ENCODE assay signal across 28 cellular contexts in the genomic region with DNA sequence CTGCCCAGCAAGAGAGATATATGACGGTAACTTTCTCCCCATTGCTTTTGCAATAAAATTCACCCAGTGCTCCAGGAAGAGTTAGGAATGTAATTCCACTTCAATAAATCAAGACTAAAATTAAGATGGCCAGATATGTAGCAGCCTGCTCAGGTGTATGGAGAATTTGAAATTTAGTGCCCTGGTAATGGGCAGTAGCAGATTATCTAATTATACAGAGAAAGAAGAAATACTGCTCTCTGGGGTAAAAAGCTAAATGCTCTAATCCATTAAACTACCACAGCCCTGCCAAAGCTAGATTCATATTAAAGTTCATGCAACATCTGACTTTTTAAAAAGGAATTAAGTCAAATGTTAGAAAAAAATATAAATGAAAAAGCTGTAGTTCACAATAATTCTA.
"Had no signal": no experiment of that assay in that cellular context is flagged by ENCODE, and none has a peak within 500 bp of the region (broad histone marks: within the 10 kb centered on the region; RNA-seq: fewer than 3 reads in every experiment).

No MANE protein-coding gene starts in this region.

- DNase-seq: activated CD4-positive, alpha-beta memory T cell treated with anti-CD3 and anti-CD28 coated beads for 36 hours; activated CD4-positive, alpha-beta T cell treated with anti-CD3 and anti-CD28 coated beads for 36 hours; activated CD4-positive, alpha-beta T cell treated with anti-CD3 and anti-CD28 coated beads, Interleukin-2, amount 10 ng/mL, durations not matched to agents 24 days and 14 days; activated CD4-positive, CD25-positive, alpha-beta regulatory T cell; activated CD4-positive, CD25-positive, alpha-beta regulatory T cell treated with anti-CD3 and anti-CD28 coated beads, Interleukin-2, amount 50 U/mL, for 72 hours; activated CD8-positive, alpha-beta memory T cell treated with anti-CD3 and anti-CD28 coated beads, Interleukin-2, amount 50 U/mL, for 48 hours; activated gamma-delta T cell; activated naive CD4-positive, alpha-beta T cell treated with anti-CD3 and anti-CD28 coated beads, Interleukin-2, amount 50 U/mL, for 16 hours; activated naive CD4-positive, alpha-beta T cell treated with Interleukin-2 at 50 U/mL for 16 hours; activated T-cell treated with anti-CD3 and anti-CD28 coated beads for 4 hours; activated T-cell treated with anti-CD3 and anti-CD28 coated beads, Interleukin-2, amount 50 U/mL, for 24 hours; activated T-cell treated with anti-CD3 and anti-CD28 coated beads, Interleukin-2, amount 50 U/mL, for 72 hours; amniotic stem cell; anterior cingulate cortex; body of pancreas; caudate nucleus; cortex of kidney; dermis blood vessel endothelial cell; effector CD4-positive, alpha-beta T cell; effector memory CD8-positive, alpha-beta T cell; erythroblast; foreskin keratinocyte; gastrocnemius medialis; glutamatergic neuron; heart left ventricle; T-helper 2 cell had no signal

- H3K9me3 ChIP-seq: body of pancreas, esophagus muscularis mucosa, gastrocnemius medialis, heart left ventricle had no signal

- H3K36me3 ChIP-seq: esophagus muscularis mucosa, gastrocnemius medialis, heart left ventricle had no signal

- H3K4me1 ChIP-seq: foreskin keratinocyte had no signal

- H3K27ac ChIP-seq: body of pancreas, esophagus muscularis mucosa, foreskin keratinocyte, gastrocnemius medialis, heart left ventricle had no signal

- H3K27ac Mint-ChIP-seq: activated CD4-positive, alpha-beta memory T cell treated with anti-CD3 and anti-CD28 coated beads for 36 hours; activated CD4-positive, alpha-beta T cell treated with anti-CD3 and anti-CD28 coated beads for 36 hours; activated CD4-positive, alpha-beta T cell treated with anti-CD3 and anti-CD28 coated beads, Interleukin-2, amount 10 ng/mL, durations not matched to agents 24 days and 14 days; activated naive CD8-positive, alpha-beta T cell; activated T-cell treated with anti-CD3 and anti-CD28 coated beads, Interleukin-2, amount 50 U/mL, for 24 hours; activated T-cell treated with anti-CD3 and anti-CD28 coated beads, Interleukin-2, amount 50 U/mL, for 72 hours; effector memory CD8-positive, alpha-beta T cell had no signal

- ATAC-seq: activated CD4-positive, alpha-beta T cell treated with anti-CD3 and anti-CD28 coated beads for 36 hours; activated T-cell treated with anti-CD3 and anti-CD28 coated beads, Interleukin-2, amount 50 U/mL, for 72 hours; body of pancreas; effector memory CD8-positive, alpha-beta T cell; foreskin keratinocyte; gastrocnemius medialis; heart left ventricle had no signal

- H3K27me3 ChIP-seq: body of pancreas, esophagus muscularis mucosa, gastrocnemius medialis, heart left ventricle had no signal

- H3K4me3 Mint-ChIP-seq: activated CD4-positive, alpha-beta memory T cell treated with anti-CD3 and anti-CD28 coated beads for 36 hours; activated CD4-positive, alpha-beta T cell treated with anti-CD3 and anti-CD28 coated beads for 36 hours; activated CD4-positive, alpha-beta T cell treated with anti-CD3 and anti-CD28 coated beads, Interleukin-2, amount 10 ng/mL, durations not matched to agents 24 days and 14 days; activated naive CD8-positive, alpha-beta T cell; activated T-cell treated with anti-CD3 and anti-CD28 coated beads, Interleukin-2, amount 50 U/mL, for 24 hours; activated T-cell treated with anti-CD3 and anti-CD28 coated beads, Interleukin-2, amount 50 U/mL, for 72 hours; effector memory CD8-positive, alpha-beta T cell had no signal

- H3K9me3 Mint-ChIP-seq: activated CD4-positive, alpha-beta memory T cell treated with anti-CD3 and anti-CD28 coated beads for 36 hours; activated CD4-positive, alpha-beta T cell treated with anti-CD3 and anti-CD28 coated beads, Interleukin-2, amount 10 ng/mL, durations not matched to agents 24 days and 14 days; activated T-cell treated with anti-CD3 and anti-CD28 coated beads, Interleukin-2, amount 50 U/mL, for 24 hours; activated T-cell treated with anti-CD3 and anti-CD28 coated beads, Interleukin-2, amount 50 U/mL, for 72 hours; effector memory CD8-positive, alpha-beta T cell had no signal

- H3K36me3 Mint-ChIP-seq: activated CD4-positive, alpha-beta memory T cell treated with anti-CD3 and anti-CD28 coated beads for 36 hours had no signal

- H3K27me3 Mint-ChIP-seq: activated CD4-positive, alpha-beta memory T cell treated with anti-CD3 and anti-CD28 coated beads for 36 hours; activated CD4-positive, alpha-beta T cell treated with anti-CD3 and anti-CD28 coated beads for 36 hours; activated CD4-positive, alpha-beta T cell treated with anti-CD3 and anti-CD28 coated beads, Interleukin-2, amount 10 ng/mL, durations not matched to agents 24 days and 14 days; activated naive CD8-positive, alpha-beta T cell; activated T-cell treated with anti-CD3 and anti-CD28 coated beads, Interleukin-2, amount 50 U/mL, for 24 hours; effector memory CD8-positive, alpha-beta T cell had no signal

- H3K4me3 ChIP-seq: body of pancreas, esophagus muscularis mucosa, gastrocnemius medialis, heart left ventricle had no signal
